ENCODE assay signal across 31 cellular contexts in the genomic region with DNA sequence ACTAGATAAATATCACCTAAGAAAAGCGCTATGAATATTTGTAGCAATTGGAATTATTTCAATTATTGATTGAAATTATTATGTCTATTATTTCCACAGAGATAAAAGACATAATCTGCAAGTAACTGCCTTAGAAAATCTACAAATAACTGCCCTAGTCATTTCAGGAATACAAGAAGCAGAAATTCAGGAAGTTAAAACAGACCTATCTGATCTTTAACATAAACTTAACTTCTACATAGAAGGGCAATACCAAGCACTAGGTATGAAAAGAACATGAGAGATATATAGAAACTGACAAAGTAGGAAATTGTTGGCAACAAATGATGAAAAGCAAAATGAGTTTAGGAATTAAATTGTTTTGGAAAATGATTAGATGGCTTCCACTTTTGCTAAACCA. TPM values are rescaled to one million over a fixed set of nuclear protein-coding genes. Genes with fewer than 3 reads are reported as not detected.
"Had no signal": no experiment of that assay in that cellular context is flagged by ENCODE, and none has a peak within 500 bp of the region (broad histone marks: within the 10 kb centered on the region; RNA-seq: fewer than 3 reads in every experiment).

No MANE protein-coding gene starts in this region.

- ATAC-seq: activated CD8-positive, alpha-beta T cell treated with anti-CD3 and anti-CD28 coated beads for 36 hours; activated naive CD4-positive, alpha-beta T cell treated with anti-CD3 and anti-CD28 coated beads, Interleukin-2, amount 50 U/mL, for 72 hours; body of pancreas; Panc1 had no signal

- H3K36me3 Mint-ChIP-seq: activated naive CD4-positive, alpha-beta T cell treated with anti-CD3 and anti-CD28 coated beads, Interleukin-2, amount 50 U/mL, for 72 hours had no signal

- H3K4me3 Mint-ChIP-seq: activated CD8-positive, alpha-beta T cell treated with anti-CD3 and anti-CD28 coated beads for 36 hours; activated naive CD4-positive, alpha-beta T cell treated with anti-CD3 and anti-CD28 coated beads for 36 hours had no signal

- H3K27ac Mint-ChIP-seq: activated CD8-positive, alpha-beta T cell treated with anti-CD3 and anti-CD28 coated beads for 36 hours; activated naive CD4-positive, alpha-beta T cell treated with anti-CD3 and anti-CD28 coated beads for 36 hours; activated naive CD4-positive, alpha-beta T cell treated with anti-CD3 and anti-CD28 coated beads, Interleukin-2, amount 50 U/mL, for 72 hours; activated T-helper 2 cell treated with anti-CD3 and anti-CD28 coated beads, Interferon-gamma antibody, Interleukin-2, Interleukin-4, amounts not matched to agents 10 μg/mL and 5 μg/mL and 100 μg/mL, durations not matched to agents 14 hours and 24 hours and 36 hours had no signal

- H3K9me3 Mint-ChIP-seq: activated CD8-positive, alpha-beta T cell treated with anti-CD3 and anti-CD28 coated beads for 36 hours; activated naive CD4-positive, alpha-beta T cell treated with anti-CD3 and anti-CD28 coated beads for 36 hours; activated naive CD4-positive, alpha-beta T cell treated with anti-CD3 and anti-CD28 coated beads, Interleukin-2, amount 50 U/mL, for 72 hours; activated T-helper 2 cell treated with anti-CD3 and anti-CD28 coated beads, Interferon-gamma antibody, Interleukin-2, Interleukin-4, amounts not matched to agents 10 μg/mL and 5 μg/mL and 100 μg/mL, durations not matched to agents 14 hours and 24 hours and 36 hours had no signal

- DNase-seq: activated CD4-positive, alpha-beta T cell treated with anti-CD3 and anti-CD28 coated beads for 1 hour; activated CD4-positive, alpha-beta T cell treated with anti-CD3 and anti-CD28 coated beads for 48 hours; activated CD4-positive, alpha-beta T cell treated with anti-CD3 and anti-CD28 coated beads, Interleukin-2, amount 50 U/mL, for 4 hours; activated CD4-positive, CD25-positive, alpha-beta regulatory T cell; activated CD8-positive, alpha-beta T cell treated with anti-CD3 and anti-CD28 coated beads for 36 hours; activated gamma-delta T cell; activated naive CD4-positive, alpha-beta T cell treated with anti-CD3 and anti-CD28 coated beads for 36 hours; activated T-cell treated with anti-CD3 and anti-CD28 coated beads, Interleukin-2, amount 50 U/mL, for 1 hour; adrenal gland; body of pancreas; MM.1S; NCI-H1048; NCI-H1105 treated with DMSO at 0.1 percent for 48 hours; NCI-H1436; NCI-H1694; NCI-H1930; NCI-H2081 treated with DMSO at 0.1 percent for 48 hours; NCI-H226; NCI-H524 treated with DMSO at 0.1 percent for 48 hours; SHP77; SJCRH30; T1000; WERI-Rb-1 had no signal

RNA-seq across cellular contexts. Expression of a gene that starts 31.8 kb away (rescaled TPM):
- total RNA-seq: activated CD8-positive, alpha-beta memory T cell treated with anti-CD3 and anti-CD28 coated beads for 36 hours; activated CD8-positive, alpha-beta T cell treated with anti-CD3 and anti-CD28 coated beads for 36 hours; activated naive CD4-positive, alpha-beta T cell treated with anti-CD3 and anti-CD28 coated beads for 36 hours; activated naive CD4-positive, alpha-beta T cell treated with anti-CD3 and anti-CD28 coated beads, Interleukin-2, amount 50 U/mL, for 72 hours; activated T-helper 2 cell treated with anti-CD3 and anti-CD28 coated beads, Interferon-gamma antibody, Interleukin-2, Interleukin-4, amounts not matched to agents 10 μg/mL and 5 μg/mL and 100 μg/mL, durations not matched to agents 14 hours and 24 hours and 36 hours; cardiac septum; T-helper 1 cell treated with Interleukin-12 subunit alpha and Interleukin-12 subunit beta and Interleukin-4 antibody, amounts not matched to agents 30 ng/mL and 1 ng/mL, for 36 hours; T-helper 2 cell treated with Interferon-gamma antibody and Interleukin-4, amounts not matched to agents 100 ng/mL and 5 ng/mL, for 36 hours had no signal

RNA-seq across cellular contexts. Expression of a gene that starts 53.4 kb away (rescaled TPM):
- total RNA-seq: activated CD8-positive, alpha-beta memory T cell treated with anti-CD3 and anti-CD28 coated beads for 36 hours; activated CD8-positive, alpha-beta T cell treated with anti-CD3 and anti-CD28 coated beads for 36 hours; activated naive CD4-positive, alpha-beta T cell treated with anti-CD3 and anti-CD28 coated beads for 36 hours; activated naive CD4-positive, alpha-beta T cell treated with anti-CD3 and anti-CD28 coated beads, Interleukin-2, amount 50 U/mL, for 72 hours; activated T-helper 2 cell treated with anti-CD3 and anti-CD28 coated beads, Interferon-gamma antibody, Interleukin-2, Interleukin-4, amounts not matched to agents 10 μg/mL and 5 μg/mL and 100 μg/mL, durations not matched to agents 14 hours and 24 hours and 36 hours; astrocyte; cardiac septum; SJCRH30; T-helper 1 cell treated with Interleukin-12 subunit alpha and Interleukin-12 subunit beta and Interleukin-4 antibody, amounts not matched to agents 30 ng/mL and 1 ng/mL, for 36 hours; T-helper 2 cell treated with Interferon-gamma antibody and Interleukin-4, amounts not matched to agents 100 ng/mL and 5 ng/mL, for 36 hours had no signal
